Comparison of ENCODE assay signal across 9 cellular contexts in genomic region chr16:2970563-2970962, GRCh38. TPM values are rescaled to one million over a fixed set of nuclear protein-coding genes. Genes with fewer than 3 reads are reported as not detected.
DNase-seq lines count a peak whose midpoint lies in the region; ATAC-seq and TF ChIP-seq lines count a peak whose summit lies in the region.
"Had no signal": no experiment of that assay in that cellular context is flagged by ENCODE, and none has a peak within 500 bp of the region (broad histone marks: within the 10 kb centered on the region; RNA-seq: fewer than 3 reads in every experiment).

No MANE protein-coding gene starts in this region.

- H3K4me1 Mint-ChIP-seq in stimulated activated naive CD8-positive, alpha-beta T cell treated with anti-CD3 and anti-CD28 coated beads, Interleukin-15, Interleukin-2, amounts not matched to agents 100 ng/mL and 50 ng/mL, for 24 hours (ENCODE audit: low read depth), result peaks cover 20% of the 10 kb centered on the region
- peaks cover 21% of the 10 kb centered on the region for H3K4me1 Mint-ChIP-seq in activated T-helper 2 cell treated with anti-CD3 and anti-CD28 coated beads, Interferon-gamma antibody, Interleukin-2, Interleukin-4, amounts not matched to agents 10 μg/mL and 5 μg/mL and 100 μg/mL, durations not matched to agents 14 hours and 24 hours and 36 hours (ENCODE audit: low read depth)

- H3K4me3 ChIP-seq in kidney epithelial cell (ENCODE audit: low read depth, low read length), result peak overlapping the region; percentile 59

- peak overlapping the region; percentile 81 for H3K4me3 Mint-ChIP-seq in stimulated activated naive CD8-positive, alpha-beta T cell treated with anti-CD3 and anti-CD28 coated beads, Interleukin-15, Interleukin-2, amounts not matched to agents 100 ng/mL and 50 ng/mL, for 24 hours
- H3K4me3 Mint-ChIP-seq in activated T-helper 2 cell treated with anti-CD3 and anti-CD28 coated beads, Interferon-gamma antibody, Interleukin-2, Interleukin-4, amounts not matched to agents 10 μg/mL and 5 μg/mL and 100 μg/mL, durations not matched to agents 14 hours and 24 hours and 36 hours (ENCODE audit: low read depth), result peak overlapping the region; percentile 76

- H3K27ac Mint-ChIP-seq in stimulated activated naive CD8-positive, alpha-beta T cell treated with anti-CD3 and anti-CD28 coated beads, Interleukin-15, Interleukin-2, amounts not matched to agents 100 ng/mL and 50 ng/mL, for 24 hours, result no peak overlapping the region
- H3K27ac Mint-ChIP-seq in activated T-helper 2 cell treated with anti-CD3 and anti-CD28 coated beads, Interferon-gamma antibody, Interleukin-2, Interleukin-4, amounts not matched to agents 10 μg/mL and 5 μg/mL and 100 μg/mL, durations not matched to agents 14 hours and 24 hours and 36 hours, result no peak overlapping the region

- H3K27me3 ChIP-seq in kidney epithelial cell (ENCODE audit: control insufficient read depth, insufficient read depth, low read length), result peaks cover 27% of the 10 kb centered on the region

- H3K36me3 Mint-ChIP-seq in stimulated activated naive CD8-positive, alpha-beta T cell treated with anti-CD3 and anti-CD28 coated beads, Interleukin-15, Interleukin-2, amounts not matched to agents 100 ng/mL and 50 ng/mL, for 24 hours (ENCODE audit: low read depth), result peaks cover 15% of the 10 kb centered on the region
- peaks cover 23% of the 10 kb centered on the region for H3K36me3 Mint-ChIP-seq in activated T-helper 2 cell treated with anti-CD3 and anti-CD28 coated beads, Interferon-gamma antibody, Interleukin-2, Interleukin-4, amounts not matched to agents 10 μg/mL and 5 μg/mL and 100 μg/mL, durations not matched to agents 14 hours and 24 hours and 36 hours (ENCODE audit: low read depth)

- intact Hi-C loops in activated T-helper 2 cell treated with anti-CD3 and anti-CD28 coated beads, Interferon-gamma antibody, Interleukin-2, Interleukin-4, amounts not matched to agents 10 μg/mL and 5 μg/mL and 100 μg/mL, durations not matched to agents 14 hours and 24 hours and 36 hours (cut with micrococcal nuclease), result no loop called here

- H3K36me3 ChIP-seq in kidney epithelial cell (ENCODE audit: control insufficient read depth, insufficient read depth, low read length), result peaks cover 1% of the 10 kb centered on the region
- H3K36me3 ChIP-seq: thyroid gland had no signal

- ATAC-seq in stimulated activated naive CD8-positive, alpha-beta T cell treated with anti-CD3 and anti-CD28 coated beads, Interleukin-15, Interleukin-2, amounts not matched to agents 100 U/mL and 50 U/mL, for 24 hours, result no peak
- ATAC-seq in GM19023 (IDR thresholded peaks at IDR 0.05; ENCODE audit: unreplicated experiment) (no peak), HG02759 (IDR thresholded peaks at IDR 0.05; ENCODE audit: unreplicated experiment) (no peak)

- H3K9me3 Mint-ChIP-seq in stimulated activated naive CD8-positive, alpha-beta T cell treated with anti-CD3 and anti-CD28 coated beads, Interleukin-15, Interleukin-2, amounts not matched to agents 100 ng/mL and 50 ng/mL, for 24 hours, result no peaks in the 10 kb centered on the region
- H3K9me3 Mint-ChIP-seq in activated T-helper 2 cell treated with anti-CD3 and anti-CD28 coated beads, Interferon-gamma antibody, Interleukin-2, Interleukin-4, amounts not matched to agents 10 μg/mL and 5 μg/mL and 100 μg/mL, durations not matched to agents 14 hours and 24 hours and 36 hours, result no peaks in the 10 kb centered on the region

- no peak for DNase-seq in stimulated activated naive CD8-positive, alpha-beta T cell treated with anti-CD3 and anti-CD28 coated beads, Interleukin-15, Interleukin-2, amounts not matched to agents 100 U/mL and 50 U/mL, for 24 hours
- DNase-seq in activated T-helper 2 cell treated with anti-CD3 and anti-CD28 coated beads, Interferon-gamma antibody, Interleukin-2, Interleukin-4, amounts not matched to agents 10 μg/mL and 5 μg/mL and 100 μg/mL, durations not matched to agents 14 hours and 24 hours and 36 hours (ENCODE audit: low spot score), result no peak
- DNase-seq in kidney epithelial cell (ENCODE audit: low read depth), result no peak
- no peak for DNase-seq in dermis blood vessel endothelial cell
- no peak for DNase-seq in mucosa of gallbladder (ENCODE audit: low spot score)

- peaks cover 10% of the 10 kb centered on the region for H3K27me3 Mint-ChIP-seq in stimulated activated naive CD8-positive, alpha-beta T cell treated with anti-CD3 and anti-CD28 coated beads, Interleukin-15, Interleukin-2, amounts not matched to agents 100 ng/mL and 50 ng/mL, for 24 hours
- peaks cover 11% of the 10 kb centered on the region for H3K27me3 Mint-ChIP-seq in activated T-helper 2 cell treated with anti-CD3 and anti-CD28 coated beads, Interferon-gamma antibody, Interleukin-2, Interleukin-4, amounts not matched to agents 10 μg/mL and 5 μg/mL and 100 μg/mL, durations not matched to agents 14 hours and 24 hours and 36 hours (ENCODE audit: low read depth)

- no peak for TF ChIP-seq CTCF in kidney epithelial cell (IDR thresholded peaks at IDR 0.05; ENCODE audit: insufficient read depth, low read length, poor library complexity, severe bottlenecking)

RNA-seq across cellular contexts. Expression of gene PAQR4, which starts 1.4 kb away (rescaled TPM):
- 46.9 and 49.9 TPM in 2 replicates for total RNA-seq in activated T-helper 2 cell treated with anti-CD3 and anti-CD28 coated beads, Interferon-gamma antibody, Interleukin-2, Interleukin-4, amounts not matched to agents 10 μg/mL and 5 μg/mL and 100 μg/mL, durations not matched to agents 14 hours and 24 hours and 36 hours
- 14.2 and 15.2 TPM in 2 replicates for total RNA-seq in kidney epithelial cell
- 9.4 and 12.8 TPM in 2 replicates for total RNA-seq in dermis blood vessel endothelial cell
- total RNA-seq in mucosa of gallbladder, result 33.1 TPM

RNA-seq across cellular contexts. Expression of gene KREMEN2, which starts 6.5 kb away (rescaled TPM):
- 0.09 TPM in 1 of 2 replicates, not detected in the other for total RNA-seq in activated T-helper 2 cell treated with anti-CD3 and anti-CD28 coated beads, Interferon-gamma antibody, Interleukin-2, Interleukin-4, amounts not matched to agents 10 μg/mL and 5 μg/mL and 100 μg/mL, durations not matched to agents 14 hours and 24 hours and 36 hours
- total RNA-seq in kidney epithelial cell, result 0.04 and 1.3 TPM in 2 replicates
- total RNA-seq in dermis blood vessel endothelial cell, result not detected in 2 replicates
- total RNA-seq in mucosa of gallbladder, result not detected
- total RNA-seq: thyroid gland had no signal

RNA-seq across cellular contexts. Expression of gene PKMYT1, which starts 9.7 kb away (rescaled TPM):
- 102 and 106 TPM in 2 replicates for total RNA-seq in activated T-helper 2 cell treated with anti-CD3 and anti-CD28 coated beads, Interferon-gamma antibody, Interleukin-2, Interleukin-4, amounts not matched to agents 10 μg/mL and 5 μg/mL and 100 μg/mL, durations not matched to agents 14 hours and 24 hours and 36 hours
- 5.1 and 6.1 TPM in 2 replicates for total RNA-seq in kidney epithelial cell
- 4.4 and 10.6 TPM in 2 replicates for total RNA-seq in dermis blood vessel endothelial cell
- 4.5 TPM for total RNA-seq in mucosa of gallbladder

RNA-seq across cellular contexts. Expression of gene CLDN9, which starts 42.2 kb away (rescaled TPM):
- total RNA-seq in activated T-helper 2 cell treated with anti-CD3 and anti-CD28 coated beads, Interferon-gamma antibody, Interleukin-2, Interleukin-4, amounts not matched to agents 10 μg/mL and 5 μg/mL and 100 μg/mL, durations not matched to agents 14 hours and 24 hours and 36 hours, result 0.11 and 0.14 TPM in 2 replicates
- total RNA-seq in kidney epithelial cell, result 1.0 and 3.1 TPM in 2 replicates
- total RNA-seq in dermis blood vessel endothelial cell, result not detected in 2 replicates
- 3.3 TPM for total RNA-seq in mucosa of gallbladder

RNA-seq across cellular contexts. Expression of gene CLDN6, which starts 47.4 kb away (rescaled TPM):
- not detected in 2 replicates for total RNA-seq in activated T-helper 2 cell treated with anti-CD3 and anti-CD28 coated beads, Interferon-gamma antibody, Interleukin-2, Interleukin-4, amounts not matched to agents 10 μg/mL and 5 μg/mL and 100 μg/mL, durations not matched to agents 14 hours and 24 hours and 36 hours
- total RNA-seq in kidney epithelial cell (319 and 359 TPM in 2 replicates), dermis blood vessel endothelial cell (not detected in 2 replicates), mucosa of gallbladder (1.1 TPM)
- total RNA-seq: thyroid gland had no signal
